ENCODE assay signal across 23 cellular contexts in genomic region chr15:78763796-78764241, GRCh38. TPM values are rescaled to one million over a fixed set of nuclear protein-coding genes. Genes with fewer than 3 reads are reported as not detected.
A peak's percentile ranks its signal among the peaks of the same experiment; 100 is the strongest.
DNase-seq lines count a peak whose midpoint lies in the region; ATAC-seq and TF ChIP-seq lines count a peak whose summit lies in the region.
"Had no signal": no experiment of that assay in that cellular context is flagged by ENCODE, and none has a peak within 500 bp of the region (broad histone marks: within the 10 kb centered on the region; RNA-seq: fewer than 3 reads in every experiment).

No MANE protein-coding gene starts in this region.

- peak overlapping the region in 1 of 2 donors; percentile 60 for H3K27ac Mint-ChIP-seq in natural killer cell treated with Interleukin-12 subunit alpha and Interleukin-12 subunit beta and Interleukin-15 and Interleukin-18, amount 100 ng/mL, for 72 hours
- no peak overlapping the region for H3K27ac Mint-ChIP-seq in natural killer cell
- H3K27ac Mint-ChIP-seq: activated CD4-positive, alpha-beta memory T cell treated with anti-CD3 and anti-CD28 coated beads for 36 hours had no signal

- H3K27ac ChIP-seq in dorsolateral prefrontal cortex (no peak overlapping the region), neuronal stem cell (replicated peaks; ENCODE audit: low read length) (no peak overlapping the region), aorta (ENCODE audit: low read depth in 1 of 2, low read length in 2 of 2) (no peak overlapping the region), coronary artery (no peak overlapping the region), OCI-LY7 (ENCODE audit: low read depth, low read length, poor library complexity, severe bottlenecking) (no peak overlapping the region)
- H3K27ac ChIP-seq: esophagus muscularis mucosa had no signal

- H2BK5ac ChIP-seq in neuronal stem cell (ENCODE audit: low read length): no peak overlapping the region

- no peaks in the 10 kb centered on the region for H3K9me2 ChIP-seq in OCI-LY7 (ENCODE audit: insufficient read depth, low read length)

- H3K79me2 ChIP-seq in OCI-LY7 (ENCODE audit: insufficient read depth, low read depth, low read length): no peaks in the 10 kb centered on the region

- no peak overlapping the region for H4K91ac ChIP-seq in neuronal stem cell (ENCODE audit: low read depth, low read length, poor library complexity)

- POLR2A ChIA-PET in OCI-LY7 (lab: Charles Lee): no interaction called here

- peaks cover 4% of the 10 kb centered on the region for H3K79me1 ChIP-seq in neuronal stem cell (ENCODE audit: low read depth, low read length)

- H3K9me3 Mint-ChIP-seq in natural killer cell treated with Interleukin-12 subunit alpha and Interleukin-12 subunit beta and Interleukin-15 and Interleukin-18, amount 100 ng/mL, for 72 hours: no peaks in the 10 kb centered on the region
- H3K9me3 Mint-ChIP-seq in natural killer cell: no peaks in the 10 kb centered on the region
- H3K9me3 Mint-ChIP-seq: activated CD4-positive, alpha-beta memory T cell treated with anti-CD3 and anti-CD28 coated beads for 36 hours; brain; CD4-positive, alpha-beta T cell; effector memory CD8-positive, alpha-beta T cell had no signal

- H4K8ac ChIP-seq in neuronal stem cell (ENCODE audit: low read depth, low read length): peak overlapping the region; percentile 65

- H3K4ac ChIP-seq in neuronal stem cell (ENCODE audit: low read length): no peak overlapping the region

- BruUV-seq in OCI-LY7 (replicated peaks; lab: Mats Ljungman, UMichigan): no TSS peak

- no peak for ATAC-seq in natural killer cell treated with Interleukin-12 subunit alpha and Interleukin-12 subunit beta and Interleukin-15 and Interleukin-18, amount 100 ng/mL, for 72 hours
- ATAC-seq in natural killer cell: no peak
- no peak for ATAC-seq in aorta (ENCODE audit: low FRiP score)
- ATAC-seq: effector memory CD8-positive, alpha-beta T cell had no signal

- H3K18ac ChIP-seq in neuronal stem cell (ENCODE audit: low read length): peak overlapping the region; percentile 48

- H3K4me3 ChIP-seq in dorsolateral prefrontal cortex (no peak overlapping the region), neuronal stem cell (ENCODE audit: low read length in 2 of 2) (no peak overlapping the region), aorta (ENCODE audit: low read length in 2 of 2) (no peak overlapping the region), coronary artery (no peak overlapping the region), OCI-LY7 (ENCODE audit: low read depth, low read length, poor library complexity, severe bottlenecking) (no peak overlapping the region)
- H3K4me3 ChIP-seq: esophagus muscularis mucosa had no signal

- H2AFZ ChIP-seq in neuronal stem cell (ENCODE audit: low read length) (no peak overlapping the region), OCI-LY7 (ENCODE audit: low read length) (no peak overlapping the region)

- H3K4me3 Mint-ChIP-seq in natural killer cell treated with Interleukin-12 subunit alpha and Interleukin-12 subunit beta and Interleukin-15 and Interleukin-18, amount 100 ng/mL, for 72 hours: no peak overlapping the region
- H3K4me3 Mint-ChIP-seq in natural killer cell: no peak overlapping the region
- H3K4me3 Mint-ChIP-seq: activated CD4-positive, alpha-beta memory T cell treated with anti-CD3 and anti-CD28 coated beads for 36 hours; brain; CD4-positive, alpha-beta T cell had no signal

- H2BK120ac ChIP-seq in neuronal stem cell (ENCODE audit: low read depth, low read length): no peak overlapping the region

- H3K4me1 Mint-ChIP-seq in natural killer cell treated with Interleukin-12 subunit alpha and Interleukin-12 subunit beta and Interleukin-15 and Interleukin-18, amount 100 ng/mL, for 72 hours (ENCODE audit: low read depth in 2 of 2): peaks cover 9 to 12% of the 10 kb centered on the region in 2 donors
- peaks cover 15 to 25% of the 10 kb centered on the region in 2 donors for H3K4me1 Mint-ChIP-seq in natural killer cell

- no peak overlapping the region for H3K4me2 ChIP-seq in neuronal stem cell (ENCODE audit: insufficient read depth, low read length, poor library complexity, severe bottlenecking)
- H3K4me2 ChIP-seq in OCI-LY7 (ENCODE audit: low read length): no peak overlapping the region

- H3K27me3 Mint-ChIP-seq in natural killer cell treated with Interleukin-12 subunit alpha and Interleukin-12 subunit beta and Interleukin-15 and Interleukin-18, amount 100 ng/mL, for 72 hours: no peaks in the 10 kb centered on the region
- no peaks in the 10 kb centered on the region for H3K27me3 Mint-ChIP-seq in natural killer cell (ENCODE audit: low read depth in 2 of 2)
- H3K27me3 Mint-ChIP-seq: activated CD4-positive, alpha-beta memory T cell treated with anti-CD3 and anti-CD28 coated beads for 36 hours; CD4-positive, alpha-beta T cell had no signal

- WGBS in neuronal stem cell (ENCODE audit: extremely low coverage in 2 of 2, insufficient read length in 2 of 2, insufficient replicate concordance in 1 of 2), 2 donors: no CpG with 5 or more reads among the region's 26 CpGs
- 95 to 97% methylated on average over 24 to 26 of the region's 26 CpGs for WGBS in aorta, 2 donors

- H3K9ac ChIP-seq in neuronal stem cell (ENCODE audit: low read depth, low read length, poor library complexity): no peak overlapping the region

- H3K4me1 ChIP-seq in neuronal stem cell (ENCODE audit: control insufficient read depth in 2 of 2, insufficient read depth in 1 of 2, low read depth in 1 of 2, low read length in 2 of 2) (peaks cover 0 to 4% of the 10 kb centered on the region in 2 donors), aorta (ENCODE audit: control insufficient read depth in 1 of 2, insufficient read depth in 2 of 2, low read length in 2 of 2) (no peaks in the 10 kb centered on the region), OCI-LY7 (ENCODE audit: insufficient read depth, low read length, poor library complexity, severe bottlenecking) (peaks cover 49% of the 10 kb centered on the region)

- H3K9me3 ChIP-seq in neuronal stem cell (replicated peaks in 1 of 2; ENCODE audit: control insufficient read depth in 2 of 2, insufficient read depth in 1 of 2, low read depth in 1 of 2, low read length in 2 of 2) (no peaks in the 10 kb centered on the region), aorta (ENCODE audit: control insufficient read depth, low read length) (no peaks in the 10 kb centered on the region), OCI-LY7 (ENCODE audit: low read length) (no peaks in the 10 kb centered on the region)
- H3K9me3 ChIP-seq: esophagus muscularis mucosa had no signal

- DNase-seq in natural killer cell treated with Interleukin-12 subunit alpha and Interleukin-12 subunit beta and Interleukin-15 and Interleukin-18, amount 100 ng/mL, for 72 hours (ENCODE audit: low spot score): peak; percentile 58
- no peak for DNase-seq in natural killer cell
- peak in 6 of 10 donors; percentile 16 to 40 (median 28) for DNase-seq in dorsolateral prefrontal cortex
- DNase-seq in neuronal stem cell (ENCODE audit: low spot score): no peak
- DNase-seq in aorta: peak; percentile 45 to 76
- DNase-seq in coronary artery (ENCODE audit: low spot score): no peak
- no peak for DNase-seq in OCI-LY7 (ENCODE audit: low spot score)
- no peak for DNase-seq in C1 segment of cervical spinal cord (lab: John Stamatoyannopoulos, UW)
- DNase-seq: activated CD4-positive, alpha-beta memory T cell treated with anti-CD3 and anti-CD28 coated beads for 36 hours; activated effector memory CD4-positive, alpha-beta T cell treated with anti-CD3 and anti-CD28 coated beads, Interleukin-2, amount 50 U/mL, for 16 hours; CD4-positive, alpha-beta T cell; effector memory CD8-positive, alpha-beta T cell; EL; mammary epithelial cell; NCI-H1092; NCI-H187; NCI-H524 treated with DMSO at 0.1 percent for 48 hours; RPMI8226; stimulated activated CD4-positive, alpha-beta T cell treated with anti-CD3 and anti-CD28 coated beads, Interleukin-4, amount 100 ng/mL, for 1 hour; stimulated activated naive CD4-positive, alpha-beta T cell treated with Interleukin-2 at 50 U/mL for 16 hours; T-helper 9 cell had no signal

- no peaks in the 10 kb centered on the region for H3K36me3 Mint-ChIP-seq in natural killer cell treated with Interleukin-12 subunit alpha and Interleukin-12 subunit beta and Interleukin-15 and Interleukin-18, amount 100 ng/mL, for 72 hours
- no peaks in the 10 kb centered on the region for H3K36me3 Mint-ChIP-seq in natural killer cell
- H3K36me3 Mint-ChIP-seq: activated CD4-positive, alpha-beta memory T cell treated with anti-CD3 and anti-CD28 coated beads for 36 hours; brain had no signal

- CTCF ChIA-PET in OCI-LY7 (lab: Charles Lee; ENCODE audit: unreplicated experiment): no interaction called here

- H2AK5ac ChIP-seq in neuronal stem cell (ENCODE audit: low read depth, low read length): peak overlapping the region; percentile 21

- H4K20me1 ChIP-seq in OCI-LY7 (ENCODE audit: insufficient read depth, low read length): no peaks in the 10 kb centered on the region

- no peak overlapping the region for H2BK15ac ChIP-seq in neuronal stem cell (ENCODE audit: low read length)

- H3K36me3 ChIP-seq in neuronal stem cell (replicated peaks in 1 of 2; ENCODE audit: control insufficient read depth in 2 of 2, insufficient read depth in 2 of 2, low read length in 2 of 2): no peaks in the 10 kb centered on the region
- no peaks in the 10 kb centered on the region for H3K36me3 ChIP-seq in aorta (ENCODE audit: control insufficient read depth in 1 of 2, insufficient read depth in 2 of 2, low read length in 1 of 2)
- H3K36me3 ChIP-seq in OCI-LY7 (ENCODE audit: insufficient read depth, low read length): no peaks in the 10 kb centered on the region
- H3K36me3 ChIP-seq: esophagus muscularis mucosa had no signal

- H3K27me3 ChIP-seq in dorsolateral prefrontal cortex (no peaks in the 10 kb centered on the region), neuronal stem cell (ENCODE audit: control insufficient read depth in 3 of 3, insufficient read depth in 3 of 3, low read depth in 1 of 3, low read length in 3 of 3) (no peaks in the 10 kb centered on the region), aorta (ENCODE audit: control insufficient read depth in 1 of 2, insufficient read depth in 2 of 2, low read length in 1 of 2) (no peaks in the 10 kb centered on the region)
- H3K27me3 ChIP-seq: esophagus muscularis mucosa had no signal

- peak overlapping the region; percentile 82 for H3K14ac ChIP-seq in neuronal stem cell (ENCODE audit: low read length)

- TF ChIP-seq CTCF in natural killer cell (IDR thresholded peaks at IDR 0.05) (no peak), dorsolateral prefrontal cortex (IDR thresholded peaks at IDR 0.05 in 54 of 56, conservative IDR thresholded peaks at IDR 0.05 in 2 of 56; ENCODE audit: low read depth in 1 of 56, partially characterized antibody in 56 of 56) (no peak), coronary artery (IDR thresholded peaks at IDR 0.05) (no peak), OCI-LY7 (conservative IDR thresholded peaks at IDR 0.05; ENCODE audit: low read length) (no peak)

- H2BK12ac ChIP-seq in neuronal stem cell (ENCODE audit: low read length): peak overlapping the region; percentile 41

- intact Hi-C loops in natural killer cell (cut with micrococcal nuclease) (no loop called here), dorsolateral prefrontal cortex (cut with DNase I) (loop anchor here in 1 of 2 donors (5.0 kb wide), 1 partner anchor 38 kb away; no protein-coding TSS in a partner anchor), aorta (cut with DNase I) (loop anchor here in 1 of 2 donors (5.0 kb wide), 1 partner anchor 43 kb away; no protein-coding TSS in a partner anchor), OCI-LY7 (cut with micrococcal nuclease; ENCODE audit: unreplicated experiment) (no loop called here)

- H3K23ac ChIP-seq in neuronal stem cell (ENCODE audit: low read depth, low read length, poor library complexity): no peak overlapping the region

RNA-seq across cellular contexts. Expression of gene ADAMTS7, which starts 47.4 kb away (rescaled TPM):
- under 1 TPM; 0.19 to 0.20 TPM for total RNA-seq in natural killer cell treated with Interleukin-12 subunit alpha and Interleukin-12 subunit beta and Interleukin-15 and Interleukin-18, amount 100 ng/mL, for 72 hours
- total RNA-seq in natural killer cell: under 1 TPM in 2 of 3 donors, not detected in 1; 0.10 to 0.16 TPM
- 1 to 10 TPM in 109 of 120 experiments, under 1 TPM in 11; 0.48 to 5.1 (median 1.7) TPM for total RNA-seq in dorsolateral prefrontal cortex
- 36.9 TPM for polyA plus RNA-seq in neuronal stem cell (2013, experiment 1 of 2)
- 37.0 TPM for polyA plus RNA-seq in neuronal stem cell (2013, experiment 2 of 2)
- 10 to 100 TPM; 14.7 to 23.9 TPM for total RNA-seq in aorta
- 10 to 100 TPM in 1 of 2 donors, 1 to 10 TPM in 1; 3.9 to 30.0 TPM for polyA plus RNA-seq in aorta
- 0.13 and 0.19 TPM in 2 replicates for total RNA-seq in OCI-LY7 (2014; rRNA removed; shearing (Covaris generic))
- total RNA-seq in OCI-LY7 (2022): 0.08 and 0.11 TPM in 2 replicates

Comparison
In these comparisons a context has a peak if more than half of its experiments do, and no peak if none do; other contexts are left out.
1. DNase-seq: peak in natural killer cell treated with Interleukin-12 subunit alpha and Interleukin-12 subunit beta and Interleukin-15 and Interleukin-18, amount 100 ng/mL, for 72 hours (single experiment), dorsolateral prefrontal cortex (6 of 10) and aorta (2 of 2); none in natural killer cell (single experiment), neuronal stem cell (single experiment), coronary artery (single experiment), OCI-LY7 (single experiment) and C1 segment of cervical spinal cord (0 of 14).